ENCODE assay signal across 8 cellular contexts in genomic region chr6:107459283-107460073, GRCh38. TPM values are rescaled to one million over a fixed set of nuclear protein-coding genes. Genes with fewer than 3 reads are reported as not detected.
DNase-seq lines count a peak whose midpoint lies in the region; ATAC-seq, FAIRE-seq and TF ChIP-seq lines count a peak whose summit lies in the region.

PDSS2 (minus strand) TSS chr6:107459564; CDS start chr6:107459285, 279 bp downstream.

- H3K27ac ChIP-seq in H1 (ENCODE audit: low read depth, low read length) (peak within 1 kb of the TSS; percentile 70), mesenchymal stem cell (ENCODE audit: low read length, poor library complexity, severe bottlenecking) (peak within 1 kb of the TSS; percentile 85)

- no peak within 1 kb of the TSS for H3K23ac ChIP-seq in H1 (ENCODE audit: insufficient read length)
- H3K23ac ChIP-seq in mesenchymal stem cell (ENCODE audit: low read length in 2 of 2): peak within 1 kb of the TSS in 1 of 2 experiments; percentile 74

- WGBS in H1 (ENCODE audit: extremely low coverage in 1 of 2, insufficient coverage in 1 of 2, insufficient read length in 1 of 2, insufficient replicate concordance in 2 of 2, low coverage in 1 of 2, low lambda C conversion rate in 2 of 2, missing lambda C conversion rate in 1 of 2), 2 experiments: 3% methylated on average over 46 of the region's 46 CpGs; no CpG with 5 or more reads in 1 of the 2 experiments
- under 1% methylated on average over 46 of the region's 46 CpGs for WGBS in mesenchymal stem cell

- H3K79me1 ChIP-seq in H1 (ENCODE audit: low read depth, low read length) (no peaks in the 10 kb centered on the region; the same call in 1 of the 2 replicates), mesenchymal stem cell (replicated peaks; ENCODE audit: low read length, poor library complexity, severe bottlenecking) (peaks cover 16% of the 10 kb centered on the region)

- DNase-seq in Caki2 (ENCODE audit: low read depth): peak; percentile 91
- DNase-seq in HTR-8/SVneo (ENCODE audit: insufficient read length, low spot score): peak; percentile 88
- peak; percentile 97 for DNase-seq in NOMO-1 treated with DMSO at 0.1 percent for 48 hours (lab: John Stamatoyannopoulos, UW; ENCODE audit: unreplicated experiment)
- peak; percentile 97 to 98 for DNase-seq in activated CD8-positive, alpha-beta memory T cell treated with anti-CD3 and anti-CD28 coated beads for 4 hours (ENCODE audit: low read depth in 2 of 2)
- DNase-seq in H1 (ENCODE audit: low read depth in 1 of 2, low spot score in 2 of 2): peak; percentile 89 to 95
- DNase-seq in mesenchymal stem cell: peak; percentile 98
- peak; percentile 96 for DNase-seq in stimulated activated CD8-positive, alpha-beta memory T cell treated with anti-CD3 and anti-CD28 coated beads, Interleukin-12 subunit alpha, Interleukin-12 subunit beta, amount 100 ng/mL, for 4 hours (ENCODE audit: low read depth)

- TF ChIP-seq RAD21 in H1 (IDR thresholded peaks at IDR 0.05 in 1 of 2, conservative IDR thresholded peaks at IDR 0.05 in 1 of 2; ENCODE audit: low read depth in 2 of 2, low read length in 2 of 2): peak; percentile 43; a peak in 3 of 4 replicates

- H2BK120ac ChIP-seq in H1 (replicated peaks; ENCODE audit: low read depth, low read length) (no peak within 1 kb of the TSS), mesenchymal stem cell (ENCODE audit: low read depth, low read length) (peak within 1 kb of the TSS; percentile 11)

- H4K8ac ChIP-seq in H1 (ENCODE audit: extremely low read depth, insufficient read depth, low read length) (peak within 1 kb of the TSS; percentile 91; the same call in 1 of the 2 replicates), mesenchymal stem cell (ENCODE audit: low read length) (peak within 1 kb of the TSS; percentile 96)

- FAIRE-seq in HTR-8/SVneo (lab: Jason Lieb, UNC) (peak; percentile 28), H1 (lab: Jason Lieb, UNC) (peak; percentile 81)

- peak within 1 kb of the TSS; percentile 24 for H3K4ac ChIP-seq in H1 (replicated peaks; ENCODE audit: insufficient read length, low read depth, low read length)
- H3K4ac ChIP-seq in mesenchymal stem cell (ENCODE audit: low read depth in 1 of 2, low read length in 2 of 2): peak within 1 kb of the TSS; percentile 73 to 92

- peaks cover 9% of the 10 kb centered on the region for H3K23me2 ChIP-seq in H1 (ENCODE audit: low read depth, low read length)

- H3K27me3 ChIP-seq in H1 (replicated peaks in 1 of 4; ENCODE audit: control insufficient read depth in 3 of 4, extremely low read depth in 1 of 4, insufficient read depth in 3 of 4, low read length in 3 of 4) (no peaks in the 10 kb centered on the region), mesenchymal stem cell (ENCODE audit: control insufficient read depth in 1 of 2, insufficient read depth in 1 of 2, low read length in 2 of 2) (no peaks in the 10 kb centered on the region)

- H4K91ac ChIP-seq in H1 (replicated peaks; ENCODE audit: insufficient read length, low read length) (peak within 1 kb of the TSS; percentile 12), mesenchymal stem cell (ENCODE audit: low read length) (peak within 1 kb of the TSS; percentile 9)

- peak; percentile 52 to 64 (median 56) for TF ChIP-seq CTCF in H1 (IDR thresholded peaks at IDR 0.05; ENCODE audit: control extremely low read depth in 1 of 3, insufficient read depth in 1 of 3, low read depth in 1 of 3, low read length in 3 of 3)

- H3K9ac ChIP-seq in H1 (replicated peaks in 1 of 4; ENCODE audit: extremely low read depth in 1 of 4, low read depth in 3 of 4, low read length in 3 of 4): peak within 1 kb of the TSS; percentile 52 to 84 (median 79)
- H3K9ac ChIP-seq in mesenchymal stem cell (ENCODE audit: low read length): peak within 1 kb of the TSS; percentile 96

- H3K4me3 ChIP-seq in H1 (ENCODE audit: extremely low read depth in 1 of 4, insufficient read depth in 2 of 4, low read depth in 3 of 4, low read length in 4 of 4) (peak within 1 kb of the TSS; percentile 90 to 100 (median 95)), mesenchymal stem cell (ENCODE audit: insufficient read depth in 1 of 2, low read depth in 1 of 2, low read length in 2 of 2) (peak within 1 kb of the TSS; percentile 84 to 100)

- H3K4me1 ChIP-seq in H1 (replicated peaks in 1 of 4; ENCODE audit: control insufficient read depth in 3 of 4, insufficient read depth in 4 of 4, low read length in 3 of 4) (peaks cover 0 to 3% (median 1%) of the 10 kb centered on the region in 4 experiments; a peak in 2 of 7 replicates), mesenchymal stem cell (ENCODE audit: control insufficient read depth, insufficient read depth, low read depth, low read length) (peaks cover 4% of the 10 kb centered on the region)

- H2AK5ac ChIP-seq in H1 (ENCODE audit: low read depth, low read length) (no peak within 1 kb of the TSS), mesenchymal stem cell (ENCODE audit: low read length, severe bottlenecking) (no peak within 1 kb of the TSS)

- H3K79me2 ChIP-seq in H1 (ENCODE audit: control insufficient read depth in 1 of 2, insufficient read depth in 2 of 2, low read length in 2 of 2): peaks cover 0 to 30% of the 10 kb centered on the region in 2 experiments; a peak in 2 of 4 replicates

- peak within 1 kb of the TSS; percentile 82 to 92 for H3K4me2 ChIP-seq in H1 (ENCODE audit: insufficient read depth in 1 of 2, low read depth in 2 of 2, low read length in 2 of 2)
- H3K4me2 ChIP-seq in mesenchymal stem cell (ENCODE audit: low read length, poor library complexity, severe bottlenecking): peak within 1 kb of the TSS; percentile 80

- H4K5ac ChIP-seq in H1 (ENCODE audit: insufficient read length, low read depth, low read length): peak within 1 kb of the TSS; percentile 55

- H2AFZ ChIP-seq in H1 (ENCODE audit: low read length) (peak within 1 kb of the TSS; percentile 90), mesenchymal stem cell (ENCODE audit: low read depth, low read length) (peak within 1 kb of the TSS; percentile 96)

- H3K36me3 ChIP-seq in H1 (ENCODE audit: control insufficient read depth in 2 of 4, insufficient read depth in 4 of 4, low read length in 3 of 4): no peaks in the 10 kb centered on the region
- H3K36me3 ChIP-seq in mesenchymal stem cell (ENCODE audit: control insufficient read depth in 1 of 2, insufficient read depth in 2 of 2, low read depth in 1 of 2, low read length in 2 of 2): no peaks in the 10 kb centered on the region

- TF ChIP-seq POLR2A in H1 (IDR thresholded peaks at IDR 0.05; ENCODE audit: control extremely low read depth in 1 of 2, low read depth in 2 of 2, low read length in 2 of 2): peak; percentile 58 to 85

- H3K9me3 ChIP-seq in H1 (ENCODE audit: insufficient read depth in 2 of 2, low read depth in 1 of 2, low read length in 1 of 2): no peaks in the 10 kb centered on the region
- H3K9me3 ChIP-seq in mesenchymal stem cell (ENCODE audit: control insufficient read depth, low read length): no peaks in the 10 kb centered on the region

- POLR2A ChIA-PET in H1 (lab: Charles Lee; ENCODE audit: partially characterized antibody): interaction anchor here (0.8 to 3.4 kb wide), 17 partner anchors 8 to 344 kb away, joined by 3 to 26 read pairs (median 3); partner anchors contain the start of genes BEND3 and SOBP

- H2BK15ac ChIP-seq in H1 (ENCODE audit: low read length): peak within 1 kb of the TSS; percentile 66
- no peak within 1 kb of the TSS for H2BK15ac ChIP-seq in mesenchymal stem cell (ENCODE audit: low read depth, poor library complexity, severe bottlenecking)

- H2BK5ac ChIP-seq in H1 (ENCODE audit: low read depth, low read length) (peak within 1 kb of the TSS; percentile 71), mesenchymal stem cell (ENCODE audit: low read depth, low read length, poor library complexity, severe bottlenecking) (no peak within 1 kb of the TSS)

- no peak for TF ChIP-seq EP300 in H1 (IDR thresholded peaks at IDR 0.05; ENCODE audit: borderline replicate concordance in 1 of 2, low read depth in 2 of 2, low read length in 2 of 2)

- CTCF ChIA-PET in H1 (lab: Charles Lee; ENCODE audit: partially characterized antibody): interaction anchor here (0.6 to 2.6 kb wide), 31 partner anchors 8 to 343 kb away, joined by 3 to 15 read pairs (median 4); partner anchors contain the start of gene SOBP

- no peak within 1 kb of the TSS for H2BK20ac ChIP-seq in H1 (ENCODE audit: low read length)

- peak within 1 kb of the TSS; percentile 59 for H3K56ac ChIP-seq in H1 (replicated peaks; ENCODE audit: insufficient read length, low read depth, low read length)

- H2BK12ac ChIP-seq in H1 (ENCODE audit: low read depth, low read length): peak within 1 kb of the TSS; percentile 30; the same call in 1 of the 2 replicates
- peak within 1 kb of the TSS in 1 of 2 experiments; percentile 10 for H2BK12ac ChIP-seq in mesenchymal stem cell (ENCODE audit: low read length in 2 of 2)

- H3K18ac ChIP-seq in H1 (ENCODE audit: extremely low read depth, low read length): peak within 1 kb of the TSS; percentile 95
- peak within 1 kb of the TSS; percentile 65 to 99 for H3K18ac ChIP-seq in mesenchymal stem cell (ENCODE audit: low read depth in 1 of 2, low read length in 2 of 2)

- H4K20me1 ChIP-seq in H1 (replicated peaks in 1 of 2; ENCODE audit: control insufficient read depth in 1 of 2, insufficient read depth in 2 of 2, low read length in 2 of 2): no peaks in the 10 kb centered on the region

- in situ Hi-C loops in Caki2 (cut with HindIII; ENCODE audit: low pct_unique_long_range_greater_than_20kb, low sequenced_read_pairs): no loop called here

- H3K14ac ChIP-seq in H1 (ENCODE audit: insufficient read length) (no peak within 1 kb of the TSS), mesenchymal stem cell (ENCODE audit: low read length in 2 of 2) (peak within 1 kb of the TSS in 1 of 2 experiments; percentile 78)

- peak; percentile 93 for ATAC-seq in GM21367 (IDR thresholded peaks at IDR 0.05; ENCODE audit: unreplicated experiment)

TF ChIP-seq in H1, 55 proteins besides CTCF, POLR2A, EP300 and RAD21 (continues in another document):
- TF ChIP-seq SIN3A (conservative IDR thresholded peaks at IDR 0.05 in 1 of 2, IDR thresholded peaks at IDR 0.05 in 1 of 2; ENCODE audit: low read depth in 1 of 2, low read length in 2 of 2) (peak; percentile 49 to 94; a peak in 2 of 4 replicates), TAF7 (optimal IDR thresholded peaks at IDR 0.05; ENCODE audit: borderline replicate concordance, low read depth, low read length) (peak; percentile 52), YY1 (IDR thresholded peaks at IDR 0.05; ENCODE audit: low read depth, low read length) (peak; percentile 97)

RNA-seq across cellular contexts. Expression of gene PDSS2, which starts in this region (rescaled TPM):
- total RNA-seq in Caki2 (2014; rRNA removed; shearing (Covaris generic); ENCODE audit: low replicate concordance): 21.1 and 22.3 TPM in 2 replicates
- 15.6 and 16.1 TPM in 2 replicates for total RNA-seq in H1 (2021; fragmentation: NEBNext Ultra II Directional; extraction: Animal tissue kit (Norgen Biotek cat#: 25700))
- 10.7 TPM in 2 replicates for polyA plus RNA-seq in H1 (2011; rRNA removed)
- polyA plus RNA-seq in H1 (2011; cell fraction: cytosol; rRNA removed): 10.7 TPM
- polyA plus RNA-seq in H1 (2011; cell fraction: nucleus; rRNA removed): 16.1 TPM
- polyA plus RNA-seq in H1 (2012, experiment 1 of 2): 10.0 to 13.8 TPM (median 10.7 TPM) in 4 replicates
- polyA plus RNA-seq in H1 (2012, experiment 2 of 2): 4.5 TPM
- polyA plus RNA-seq in H1 (2013, experiment 1 of 2): 8.5 TPM
- 8.2 TPM for polyA plus RNA-seq in H1 (2013, experiment 2 of 2)
- polyA minus RNA-seq in H1 (2011; rRNA and poly(A)+ RNA removed): 22.7 and 24.0 TPM in 2 replicates
- polyA minus RNA-seq in H1 (2011; cell fraction: cytosol; rRNA and poly(A)+ RNA removed): 11.0 TPM
- 45.2 TPM for polyA minus RNA-seq in H1 (2011; cell fraction: nucleus; rRNA and poly(A)+ RNA removed)
- 8.4 TPM for polyA plus RNA-seq in mesenchymal stem cell (2013, experiment 1 of 2)
- 8.9 TPM for polyA plus RNA-seq in mesenchymal stem cell (2013, experiment 2 of 2)

Comparison
In these comparisons a context has a peak if more than half of its experiments do, and no peak if none do; other contexts are left out.
1. Peak in every context shown above with its lines: DNase-seq, ATAC-seq, H3K4me3 ChIP-seq and H3K27ac ChIP-seq.